8 cellular contexts compared by ENCODE assay signal in the genomic region with DNA sequence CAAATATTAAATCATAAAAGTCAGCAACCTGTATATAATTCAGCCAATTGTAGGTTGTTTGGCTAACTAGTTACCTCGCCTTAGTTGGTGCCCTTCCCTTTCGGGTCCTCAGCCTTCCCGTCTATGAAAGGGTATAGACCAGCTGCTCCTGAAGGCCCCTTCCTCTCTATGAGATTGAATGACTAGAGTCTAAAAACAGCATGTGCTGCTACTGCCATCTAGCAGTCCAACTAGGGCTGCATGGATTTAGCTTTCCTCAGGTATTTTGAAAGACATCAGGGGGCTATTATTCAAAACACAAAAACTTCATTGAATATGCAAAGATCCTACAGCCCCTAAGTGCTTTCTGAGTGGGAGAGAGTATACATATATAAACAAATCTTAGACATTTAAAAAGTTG.
DNase-seq lines count a peak whose midpoint lies in the region; ATAC-seq and TF ChIP-seq lines count a peak whose summit lies in the region.

No MANE protein-coding gene starts in this region.

- H3K4me3 ChIP-seq in fibroblast of mammary gland (ENCODE audit: control insufficient read depth, low read depth, low read length): no peak overlapping the region

- TF ChIP-seq CTCF in AG09319 (IDR thresholded peaks at IDR 0.05; ENCODE audit: low read depth, low read length) (peak; percentile 32), fibroblast of mammary gland (conservative IDR thresholded peaks at IDR 0.05; ENCODE audit: control insufficient read depth, insufficient read depth, low read depth, low read length) (peak; percentile 57)

- DNase-seq in AG09319 (ENCODE audit: extremely low read depth, low read depth): no peak
- DNase-seq in HEK293T (ENCODE audit: extremely low spot score): peak; percentile 53
- DNase-seq in NCI-H82 treated with DMSO at 0.1 percent for 48 hours (lab: John Stamatoyannopoulos, UW; ENCODE audit: unreplicated experiment): peak; percentile 49
- DNase-seq in fibroblast of mammary gland (ENCODE audit: low read depth): peak; percentile 9
- no peak for DNase-seq in cerebellar nuclear complex (lab: John Stamatoyannopoulos, UW)
- no peak for DNase-seq in amniotic stem cell (lab: John Stamatoyannopoulos, UW)

- CTCF ChIA-PET in HEK293T (lab: Yijun Ruan, JAX): interaction anchor here (0.5 to 2.2 kb wide), 10 partner anchors 8 to 692 kb away, joined by 3 to 12 read pairs (median 3); partner anchors contain the start of gene POLR3B

- no peak for ATAC-seq in GM21360 (IDR thresholded peaks at IDR 0.05; ENCODE audit: unreplicated experiment)
- no peak for ATAC-seq in HG02763 (IDR thresholded peaks at IDR 0.05; ENCODE audit: unreplicated experiment)

- POLR2A ChIA-PET in HEK293T (lab: Yijun Ruan, JAX): no interaction called here

TF ChIP-seq in HEK293T, 16 proteins besides CTCF, POLR2A, EP300 and RAD21:
- TF ChIP-seq FOXA1 (IDR thresholded peaks at IDR 0.05) (no peak), BHLHE40 (IDR thresholded peaks at IDR 0.05; ENCODE audit: borderline replicate concordance) (no peak), ZNF384 (IDR thresholded peaks at IDR 0.05) (no peak), FOXK2 (IDR thresholded peaks at IDR 0.05) (no peak), ARNT (IDR thresholded peaks at IDR 0.05) (no peak), FOXM1 (IDR thresholded peaks at IDR 0.05; ENCODE audit: borderline replicate concordance) (no peak), SP1 (IDR thresholded peaks at IDR 0.05) (no peak), ELF4 (IDR thresholded peaks at IDR 0.05) (no peak), LEF1 (IDR thresholded peaks at IDR 0.05; ENCODE audit: borderline replicate concordance) (no peak), TARDBP (IDR thresholded peaks at IDR 0.05) (no peak), SUZ12 (IDR thresholded peaks at IDR 0.05) (no peak), HDGF (IDR thresholded peaks at IDR 0.05; ENCODE audit: borderline replicate concordance) (no peak)
- TF ChIP-seq, protein P1, sequence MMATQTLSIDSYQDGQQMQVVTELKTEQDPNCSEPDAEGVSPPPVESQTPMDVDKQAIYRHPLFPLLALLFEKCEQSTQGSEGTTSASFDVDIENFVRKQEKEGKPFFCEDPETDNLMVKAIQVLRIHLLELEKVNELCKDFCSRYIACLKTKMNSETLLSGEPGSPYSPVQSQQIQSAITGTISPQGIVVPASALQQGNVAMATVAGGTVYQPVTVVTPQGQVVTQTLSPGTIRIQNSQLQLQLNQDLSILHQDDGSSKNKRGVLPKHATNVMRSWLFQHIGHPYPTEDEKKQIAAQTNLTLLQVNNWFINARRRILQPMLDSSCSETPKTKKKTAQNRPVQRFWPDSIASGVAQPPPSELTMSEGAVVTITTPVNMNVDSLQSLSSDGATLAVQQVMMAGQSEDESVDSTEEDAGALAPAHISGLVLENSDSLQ (IDR thresholded peaks at IDR 0.05): no peak

Comparison
In these comparisons a context has a peak if more than half of its experiments do, and no peak if none do; other contexts are left out.
1. DNase-seq: peak in HEK293T (single experiment), NCI-H82 treated with DMSO at 0.1 percent for 48 hours (single experiment) and fibroblast of mammary gland (single experiment); none in AG09319 (single experiment), cerebellar nuclear complex (0 of 2) and amniotic stem cell (single experiment).